In genomic region chr11:28169816-28170215, GRCh38 we compare ENCODE assay signal across 14 cellular contexts.
DNase-seq lines count a peak whose midpoint lies in the region; ATAC-seq and TF ChIP-seq lines count a peak whose summit lies in the region.
"Had no signal": no experiment of that assay in that cellular context is flagged by ENCODE, and none has a peak within 500 bp of the region (broad histone marks: within the 10 kb centered on the region; RNA-seq: fewer than 3 reads in every experiment).

No MANE protein-coding gene starts in this region.

- no peaks in the 10 kb centered on the region for H3K9me2 ChIP-seq in MM.1S (replicated peaks; ENCODE audit: insufficient read depth, low read length)

- H3K79me2 ChIP-seq in MM.1S (ENCODE audit: low read length): no peaks in the 10 kb centered on the region

- TF ChIP-seq CTCF in MM.1S (IDR thresholded peaks at IDR 0.05; ENCODE audit: low read length) (no peak), lower leg skin (IDR thresholded peaks at IDR 0.05) (no peak)

- no peak overlapping the region for H3K27ac ChIP-seq in MM.1S (ENCODE audit: low read length)
- H3K27ac ChIP-seq: BLaER1 treated with 17β-estradiol and CSF1 and Interleukin-3, amounts not matched to agents 10 nM and 100 nM had no signal

- no peaks in the 10 kb centered on the region; the same call in 1 of the 2 replicates for H3K36me3 ChIP-seq in MM.1S (replicated peaks; ENCODE audit: insufficient read depth, low read length)

- no peaks in the 10 kb centered on the region for H3K9me3 ChIP-seq in MM.1S (replicated peaks; ENCODE audit: insufficient read depth, low read length)

- DNase-seq in ELR (ENCODE audit: low read depth): peak; percentile 23
- peak; percentile 74 for DNase-seq in amniotic epithelial cell (ENCODE audit: low read depth)
- peak; percentile 80 for DNase-seq in myocyte (ENCODE audit: low read depth)
- DNase-seq in MM.1S: no peak
- no peak for DNase-seq in lower leg skin (ENCODE audit: low spot score in 2 of 2)
- DNase-seq in NCI-H2107 (lab: John Stamatoyannopoulos, UW): no peak
- DNase-seq: caudate nucleus; midbrain; NCI-H187 treated with DMSO at 0.1 percent for 48 hours; NK-92 treated with Interleukin-12 subunit alpha and Interleukin-12 subunit beta, amount 100 ng/mL, for 24 hours; stimulated activated CD4-positive, alpha-beta T cell treated with anti-CD3 and anti-CD28 coated beads, Interleukin-4, amount 100 ng/mL, for 4 hours had no signal

- H3K4me1 ChIP-seq in MM.1S (ENCODE audit: low read length): no peaks in the 10 kb centered on the region
- H3K4me1 ChIP-seq: BLaER1 treated with 17β-estradiol and CSF1 and Interleukin-3, amounts not matched to agents 10 nM and 100 nM had no signal

- TF ChIP-seq POLR2A in lower leg skin (IDR thresholded peaks at IDR 0.05): no peak

- ATAC-seq in HG02884 (IDR thresholded peaks at IDR 0.05; ENCODE audit: unreplicated experiment) (peak; percentile 84), HG02981 (IDR thresholded peaks at IDR 0.05; ENCODE audit: unreplicated experiment) (no peak)

- 86 to 100% methylated on average over 1 of the region's 1 CpG for WGBS in lower leg skin, 2 donors

- no peak overlapping the region for H3K9ac ChIP-seq in MM.1S (ENCODE audit: low read length)
- H3K9ac ChIP-seq: BLaER1 treated with 17β-estradiol and CSF1 and Interleukin-3, amounts not matched to agents 10 nM and 100 nM had no signal

- no peaks in the 10 kb centered on the region for H3F3A ChIP-seq in MM.1S (ENCODE audit: insufficient read depth, low read length)

- H3K4me2 ChIP-seq in MM.1S (ENCODE audit: low read depth, low read length): no peak overlapping the region
- H3K4me2 ChIP-seq: BLaER1 treated with 17β-estradiol and CSF1 and Interleukin-3, amounts not matched to agents 10 nM and 100 nM had no signal

- no peak overlapping the region for H2AFZ ChIP-seq in MM.1S (ENCODE audit: low read length)

- H4K20me1 ChIP-seq in MM.1S (ENCODE audit: insufficient read depth, low read length): no peaks in the 10 kb centered on the region
- H4K20me1 ChIP-seq: BLaER1 treated with 17β-estradiol and CSF1 and Interleukin-3, amounts not matched to agents 10 nM and 100 nM had no signal

- H3K4me3 ChIP-seq in MM.1S (ENCODE audit: low read length) (no peak overlapping the region), lower leg skin (ENCODE audit: low read depth, poor library complexity, severe bottlenecking) (no peak overlapping the region)
- H3K4me3 ChIP-seq: BLaER1 treated with 17β-estradiol and CSF1 and Interleukin-3, amounts not matched to agents 10 nM and 100 nM had no signal

- no peaks in the 10 kb centered on the region for H3K27me3 ChIP-seq in MM.1S (replicated peaks; ENCODE audit: insufficient read depth, low read length)
- H3K27me3 ChIP-seq: BLaER1 treated with 17β-estradiol and CSF1 and Interleukin-3, amounts not matched to agents 10 nM and 100 nM had no signal

- intact Hi-C loops in lower leg skin (cut with DNase I; ENCODE audit: low total_unique reads): no loop called here

Comparison
In these comparisons a context has a peak if more than half of its experiments do, and no peak if none do; other contexts are left out.
1. DNase-seq: peak in ELR (single experiment), amniotic epithelial cell (single experiment) and myocyte (single experiment); none in MM.1S (single experiment), lower leg skin (0 of 2) and NCI-H2107 (single experiment).